ENCODE assay signal across 17 cellular contexts in genomic region chr10:37947526-37947925, GRCh38. TPM values are rescaled to one million over a fixed set of nuclear protein-coding genes. Genes with fewer than 3 reads are reported as not detected.
A peak's percentile ranks its signal among the peaks of the same experiment; 100 is the strongest.
DNase-seq lines count a peak whose midpoint lies in the region; ATAC-seq and TF ChIP-seq lines count a peak whose summit lies in the region.
"Had no signal": no experiment of that assay in that cellular context is flagged by ENCODE, and none has a peak within 500 bp of the region (broad histone marks: within the 10 kb centered on the region; RNA-seq: fewer than 3 reads in every experiment).

No MANE protein-coding gene starts in this region.

- POLR2A ChIA-PET in PC-3 (lab: Charles Lee; ENCODE audit: unreplicated experiment): interaction anchor here (0.5 kb wide), 1 partner anchor 401 kb away, joined by 5 read pairs; no protein-coding TSS in a partner anchor

- DNase-seq in PC-3: peak; percentile 51
- peak; percentile 23 for DNase-seq in glomerular visceral epithelial cell (ENCODE audit: extremely low spot score)
- DNase-seq in kidney tubule cell (ENCODE audit: low spot score): peak; percentile 87
- no peak for DNase-seq in chondrocyte (ENCODE audit: low spot score)
- DNase-seq in DMS79 treated with DMSO at 0.1 percent for 48 hours (lab: John Stamatoyannopoulos, UW): no peak
- no peak for DNase-seq in MM.1S
- no peak for DNase-seq in NCI-H1105 (lab: John Stamatoyannopoulos, UW)
- DNase-seq: C1 segment of cervical spinal cord; CD4-positive, alpha-beta memory T cell; COR-L47; DMS153; EL; GDM1; GM23248; H7; HCEC 1CT had no signal

- H3K27ac ChIP-seq in PC-3 (ENCODE audit: low read length): 0 out of 2 replicates have a peak overlapping the region, but pooled peaks have one; percentile 2
- no peak overlapping the region for H3K27ac ChIP-seq in MM.1S (ENCODE audit: low read length)
- H3K27ac ChIP-seq: GM23248 had no signal

- H3K9ac ChIP-seq in PC-3 (ENCODE audit: low read length) (no peak overlapping the region), MM.1S (ENCODE audit: low read length) (no peak overlapping the region)
- H3K9ac ChIP-seq: GM23248 had no signal

- H3K9me2 ChIP-seq in PC-3 (replicated peaks; ENCODE audit: low read length) (no peaks in the 10 kb centered on the region), MM.1S (replicated peaks; ENCODE audit: insufficient read depth, low read length) (no peaks in the 10 kb centered on the region)

- H3K27ac Mint-ChIP-seq in chondrocyte (ENCODE audit: unreplicated experiment): no peak overlapping the region
- H3K27ac Mint-ChIP-seq: CD4-positive, alpha-beta memory T cell had no signal

- H3K4me3 ChIP-seq in PC-3 (ENCODE audit: low read length): no peak overlapping the region
- no peak overlapping the region for H3K4me3 ChIP-seq in MM.1S (ENCODE audit: low read length)
- H3K4me3 ChIP-seq: GM12878, GM23248 had no signal

- H3F3A ChIP-seq in PC-3 (ENCODE audit: low read length, unreplicated experiment): no peaks in the 10 kb centered on the region
- H3F3A ChIP-seq in MM.1S (ENCODE audit: insufficient read depth, low read length): no peaks in the 10 kb centered on the region

- peaks cover 5% of the 10 kb centered on the region for H3K4me1 Mint-ChIP-seq in chondrocyte (ENCODE audit: low read depth)
- H3K4me1 Mint-ChIP-seq: CD4-positive, alpha-beta memory T cell had no signal

- H3K4me3 Mint-ChIP-seq in chondrocyte (ENCODE audit: unreplicated experiment): no peak overlapping the region
- H3K4me3 Mint-ChIP-seq: CD4-positive, alpha-beta memory T cell had no signal

- intact Hi-C loops in PC-3 (cut with micrococcal nuclease): no loop called here

- H4K20me1 ChIP-seq in PC-3 (ENCODE audit: low read length): no peaks in the 10 kb centered on the region
- no peaks in the 10 kb centered on the region for H4K20me1 ChIP-seq in MM.1S (ENCODE audit: insufficient read depth, low read length)

- H3K4me2 ChIP-seq in PC-3 (ENCODE audit: low read length): no peak overlapping the region
- H3K4me2 ChIP-seq in MM.1S (ENCODE audit: low read depth, low read length): no peak overlapping the region

- H3K27me3 ChIP-seq in PC-3 (ENCODE audit: low read length) (no peaks in the 10 kb centered on the region), MM.1S (replicated peaks; ENCODE audit: insufficient read depth, low read length) (no peaks in the 10 kb centered on the region)

- H3K4me1 ChIP-seq in PC-3 (ENCODE audit: insufficient read depth, low read length) (no peaks in the 10 kb centered on the region), MM.1S (ENCODE audit: low read length) (no peaks in the 10 kb centered on the region)

- H3K9me3 ChIP-seq in PC-3 (ENCODE audit: low read length) (no peaks in the 10 kb centered on the region), MM.1S (replicated peaks; ENCODE audit: insufficient read depth, low read length) (no peaks in the 10 kb centered on the region)

- H3K79me2 ChIP-seq in PC-3 (ENCODE audit: low read length): no peaks in the 10 kb centered on the region
- no peaks in the 10 kb centered on the region for H3K79me2 ChIP-seq in MM.1S (ENCODE audit: low read length)

- no peaks in the 10 kb centered on the region for H3K27me3 Mint-ChIP-seq in chondrocyte (ENCODE audit: low read depth)
- H3K27me3 Mint-ChIP-seq: CD4-positive, alpha-beta memory T cell had no signal

- TF ChIP-seq CTCF in PC-3 (conservative IDR thresholded peaks at IDR 0.05; ENCODE audit: low read depth, low read length) (no peak), chondrocyte (IDR thresholded peaks at IDR 0.05) (no peak), MM.1S (IDR thresholded peaks at IDR 0.05; ENCODE audit: low read length) (no peak)

- peak; percentile 27 for ATAC-seq in PC-3
- ATAC-seq: GM12878 had no signal

- H2AFZ ChIP-seq in PC-3 (ENCODE audit: low read length): no peak overlapping the region
- no peak overlapping the region for H2AFZ ChIP-seq in MM.1S (ENCODE audit: low read length)
- H2AFZ ChIP-seq: GM23248 had no signal

- peaks cover 22% of the 10 kb centered on the region for H3K36me3 Mint-ChIP-seq in chondrocyte (ENCODE audit: low read depth)

- H3K9me3 Mint-ChIP-seq in chondrocyte (ENCODE audit: low read depth): peaks cover 6% of the 10 kb centered on the region

- H3K36me3 ChIP-seq in PC-3 (ENCODE audit: low read depth, low read length) (peaks cover 9% of the 10 kb centered on the region), MM.1S (replicated peaks; ENCODE audit: insufficient read depth, low read length) (no peaks in the 10 kb centered on the region)

- no TSS peak for BruUV-seq in PC-3 (replicated peaks; lab: Mats Ljungman, UMichigan)

- CTCF ChIA-PET in PC-3 (lab: Charles Lee): interaction anchor here (0.5 kb wide), 1 partner anchor 72 kb away, joined by 6 read pairs; no protein-coding TSS in a partner anchor

RNA-seq across cellular contexts. Expression of gene ZNF25, which starts 28.9 kb away (rescaled TPM):
- total RNA-seq in PC-3 (2014; rRNA removed) (2.4 and 3.9 TPM in 2 replicates), chondrocyte (14.4 to 18.6 TPM (median 16.3 TPM) in 3 replicates)

Comparison
In these comparisons a context has a peak if more than half of its experiments do, and no peak if none do; other contexts are left out.
1. DNase-seq: peak in PC-3 (single experiment), glomerular visceral epithelial cell (single experiment) and kidney tubule cell (single experiment); none in chondrocyte (single experiment), DMS79 treated with DMSO at 0.1 percent for 48 hours (single experiment), MM.1S (single experiment) and NCI-H1105 (single experiment).